2 cellular contexts compared by ENCODE assay signal in genomic region chr4:41067369-41067768, GRCh38.
TF ChIP-seq lines count a peak whose summit lies in the region.

No MANE protein-coding gene starts in this region.

TF ChIP-seq in IMR-90, 13 proteins besides CTCF, POLR2A, EP300 and RAD21:
- TF ChIP-seq MAZ (IDR thresholded peaks at IDR 0.05; ENCODE audit: borderline replicate concordance, low read depth, low read length) (no peak), CEBPB (IDR thresholded peaks at IDR 0.05; ENCODE audit: low read depth, low read length) (0 out of 2 replicates have a peak, but pooled peaks have one; percentile 33)

TF ChIP-seq in K562, 482 proteins besides CTCF, POLR2A, EP300 and RAD21:
- TF ChIP-seq ATF1 (CRISPR knock-in tag; IDR thresholded peaks at IDR 0.05) (no peak), ATF1 (tag; IDR thresholded peaks at IDR 0.05) (0 out of 2 replicates have a peak, but pooled peaks have one; percentile 18), ESRRB (CRISPR knock-in tag; IDR thresholded peaks at IDR 0.05; ENCODE audit: borderline replicate concordance) (no peak), ZNF217 (CRISPR knock-in tag; IDR thresholded peaks at IDR 0.05) (no peak), MTA3 (IDR thresholded peaks at IDR 0.05; ENCODE audit: borderline replicate concordance) (no peak), BRCA1 (IDR thresholded peaks at IDR 0.05) (no peak), BRCA1 (CRISPR knock-in tag; IDR thresholded peaks at IDR 0.05) (no peak), CHD1 (IDR thresholded peaks at IDR 0.05; ENCODE audit: low read length) (no peak), ELK1 (CRISPR knock-in tag; IDR thresholded peaks at IDR 0.05) (no peak)
